ENCODE assay signal across 1 cellular context in the genomic region with DNA sequence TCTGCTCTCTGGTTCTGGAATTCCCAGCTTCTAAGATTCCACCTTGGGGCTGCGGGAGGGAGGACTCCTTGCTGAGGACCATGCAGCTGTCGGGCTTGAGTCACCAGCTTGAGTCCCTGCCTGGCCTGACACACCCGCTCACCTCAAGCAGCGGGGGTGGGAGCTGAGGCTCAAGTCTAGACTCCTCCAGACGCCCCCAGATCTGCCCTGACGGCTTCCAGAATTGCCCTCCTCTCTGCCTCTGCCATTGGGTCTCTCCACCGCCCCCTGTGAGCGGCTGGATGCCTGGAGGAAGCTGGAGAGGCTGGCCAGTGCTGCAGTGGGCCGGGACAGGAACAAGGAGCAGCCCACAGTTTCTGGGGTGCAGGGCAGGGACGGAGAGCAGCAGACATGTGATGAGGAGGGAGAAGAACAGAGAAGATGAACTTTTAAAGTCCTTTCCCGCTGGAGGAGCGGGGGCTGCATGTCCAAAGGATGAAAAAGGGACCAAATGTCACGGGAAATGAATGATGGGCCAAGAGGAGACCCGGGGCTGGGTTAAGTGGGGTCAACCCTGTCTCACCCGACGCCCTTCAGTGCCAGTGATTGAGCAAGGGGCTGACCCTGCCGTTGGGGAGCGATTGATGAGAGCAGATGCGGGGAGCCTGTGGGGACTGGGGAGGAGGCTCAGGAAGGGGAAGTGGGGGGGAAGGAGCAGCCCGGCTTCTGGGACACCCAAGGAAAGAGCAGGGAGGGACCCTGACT.
TF ChIP-seq lines count a peak whose summit lies in the region.

No MANE protein-coding gene starts in this region.

TF ChIP-seq in H1, 55 proteins besides CTCF, POLR2A, EP300 and RAD21:
- 0 out of 2 replicates have a peak, but pooled peaks have one; percentile 17 for TF ChIP-seq CEBPB (IDR thresholded peaks at IDR 0.05; ENCODE audit: low read depth, low read length)
- no peak for TF ChIP-seq CHD1 (IDR thresholded peaks at IDR 0.05; ENCODE audit: low read depth, low read length)
- TF ChIP-seq TBP (IDR thresholded peaks at IDR 0.05; ENCODE audit: low read depth, low read length), result peak; percentile 21; the same call in 1 of the 2 replicates
- peak; percentile 40; the same call in 1 of the 2 replicates for TF ChIP-seq EGR1 (IDR thresholded peaks at IDR 0.05; ENCODE audit: borderline replicate concordance, low read depth, low read length)
- TF ChIP-seq ZNF274 (IDR thresholded peaks at IDR 0.05; ENCODE audit: borderline replicate concordance, extremely low read depth, low read length), result no peak
- no peak; the same call in 1 of the 2 replicates for TF ChIP-seq SUZ12 (IDR thresholded peaks at IDR 0.05; ENCODE audit: low read length)
- TF ChIP-seq SP4 (IDR thresholded peaks at IDR 0.05; ENCODE audit: low read length), result no peak
- 0 out of 2 replicates have a peak, but pooled peaks have one; percentile 7 for TF ChIP-seq RBBP5 (IDR thresholded peaks at IDR 0.05; ENCODE audit: borderline replicate concordance, low read depth, low read length)
- TF ChIP-seq JUND (IDR thresholded peaks at IDR 0.05; ENCODE audit: low read length), result no peak
- no peak for TF ChIP-seq CHD2 (IDR thresholded peaks at IDR 0.05; ENCODE audit: low read length)
